25 cellular contexts compared by ENCODE assay signal in genomic region chr6:95413789-95414188, GRCh38.
"Had no signal": no experiment of that assay in that cellular context is flagged by ENCODE, and none has a peak within 500 bp of the region (broad histone marks: within the 10 kb centered on the region; RNA-seq: fewer than 3 reads in every experiment).

No MANE protein-coding gene starts in this region.

- ATAC-seq: activated CD8-positive, alpha-beta T cell treated with anti-CD3 and anti-CD28 coated beads, Interleukin-2, amount 10 ng/mL, durations not matched to agents 7 days and 5 days; body of pancreas; heart left ventricle; left lobe of liver; naive thymus-derived CD4-positive, alpha-beta T cell; stimulated activated memory B cell treated with anti-CD40 and anti-IgM and Interleukin-4, amounts not matched to agents 10 μg/mL and 1 μg/mL and 100 μg/mL, for 72 hours had no signal

- H3K36me3 ChIP-seq: cardiac muscle cell, heart left ventricle, sigmoid colon, WERI-Rb-1 had no signal

- H3K4me3 ChIP-seq: body of pancreas, cardiac muscle cell, heart left ventricle, lung, sigmoid colon, smooth muscle cell, testis had no signal

- H3K27ac Mint-ChIP-seq: activated CD8-positive, alpha-beta T cell treated with anti-CD3 and anti-CD28 coated beads, Interleukin-2, amount 10 ng/mL, durations not matched to agents 7 days and 5 days; activated naive CD4-positive, alpha-beta T cell treated with anti-CD3 and anti-CD28 coated beads, Interleukin-2, amount 50 U/mL, for 24 hours; naive thymus-derived CD4-positive, alpha-beta T cell; stimulated activated memory B cell treated with anti-CD40 and anti-IgM and Interleukin-4, amounts not matched to agents 10 μg/mL and 1 μg/mL and 100 μg/mL, for 72 hours; T-helper 2 cell treated with Interferon-gamma antibody and Interleukin-4, amounts not matched to agents 5 μg/mL and 100 μg/mL, for 36 hours had no signal

- FAIRE-seq: kidney, TTC549 had no signal

- H3K9me3 ChIP-seq: body of pancreas, sigmoid colon, testis had no signal

- H3K27ac ChIP-seq: body of pancreas, cardiac muscle cell, heart left ventricle, sigmoid colon, testis, WERI-Rb-1 had no signal

- H3K36me3 Mint-ChIP-seq: activated naive CD4-positive, alpha-beta T cell treated with anti-CD3 and anti-CD28 coated beads, Interleukin-2, amount 50 U/mL, for 24 hours; naive thymus-derived CD4-positive, alpha-beta T cell; stimulated activated memory B cell treated with anti-CD40 and anti-IgM and Interleukin-4, amounts not matched to agents 10 μg/mL and 1 μg/mL and 100 μg/mL, for 72 hours had no signal

- H3K4me1 Mint-ChIP-seq: activated naive CD4-positive, alpha-beta T cell treated with anti-CD3 and anti-CD28 coated beads, Interleukin-2, amount 50 U/mL, for 24 hours; naive thymus-derived CD4-positive, alpha-beta T cell; stimulated activated memory B cell treated with anti-CD40 and anti-IgM and Interleukin-4, amounts not matched to agents 10 μg/mL and 1 μg/mL and 100 μg/mL, for 72 hours had no signal

- DNase-seq: activated CD4-positive, alpha-beta T cell treated with anti-CD3 and anti-CD28 coated beads for 1 hour; activated CD4-positive, alpha-beta T cell treated with anti-CD3 and anti-CD28 coated beads, Interleukin-2, amount 50 U/mL, for 1 hour; activated CD8-positive, alpha-beta T cell treated with anti-CD3 and anti-CD28 coated beads, Interleukin-2, amount 10 ng/mL, durations not matched to agents 7 days and 5 days; activated gamma-delta T cell treated with Interleukin-2 at 50 U/mL for 16 hours; activated T-cell treated with anti-CD3 and anti-CD28 coated beads, Interleukin-2, amount 50 U/mL, for 1 hour; anterior cingulate cortex; body of pancreas; cortex of kidney; heart left ventricle; kidney; naive thymus-derived CD4-positive, alpha-beta T cell; occipital lobe; sigmoid colon; stimulated activated CD4-positive, alpha-beta T cell treated with anti-CD3 and anti-CD28 coated beads, Interleukin-15, amount 100 ng/mL, for 24 hours; testis; WERI-Rb-1 had no signal

- H3K4me3 Mint-ChIP-seq: activated CD8-positive, alpha-beta T cell treated with anti-CD3 and anti-CD28 coated beads, Interleukin-2, amount 10 ng/mL, durations not matched to agents 7 days and 5 days; activated naive CD4-positive, alpha-beta T cell treated with anti-CD3 and anti-CD28 coated beads, Interleukin-2, amount 50 U/mL, for 24 hours; naive thymus-derived CD4-positive, alpha-beta T cell; neural crest cell; stimulated activated memory B cell treated with anti-CD40 and anti-IgM and Interleukin-4, amounts not matched to agents 10 μg/mL and 1 μg/mL and 100 μg/mL, for 72 hours; T-helper 2 cell treated with Interferon-gamma antibody and Interleukin-4, amounts not matched to agents 5 μg/mL and 100 μg/mL, for 36 hours had no signal

- H3K27me3 ChIP-seq: body of pancreas, cardiac muscle cell, heart left ventricle, sigmoid colon, testis had no signal

- H3K27me3 Mint-ChIP-seq: activated naive CD4-positive, alpha-beta T cell treated with anti-CD3 and anti-CD28 coated beads, Interleukin-2, amount 50 U/mL, for 24 hours; stimulated activated memory B cell treated with anti-CD40 and anti-IgM and Interleukin-4, amounts not matched to agents 10 μg/mL and 1 μg/mL and 100 μg/mL, for 72 hours had no signal

- H3K4me1 ChIP-seq: body of pancreas, heart left ventricle, sigmoid colon, testis had no signal

- H3K9me3 Mint-ChIP-seq: activated naive CD4-positive, alpha-beta T cell treated with anti-CD3 and anti-CD28 coated beads, Interleukin-2, amount 50 U/mL, for 24 hours; T-helper 2 cell treated with Interferon-gamma antibody and Interleukin-4, amounts not matched to agents 5 μg/mL and 100 μg/mL, for 36 hours had no signal
